8 cellular contexts compared by ENCODE assay signal in genomic region chrX:1391370-1391706, GRCh38.
DNase-seq lines count a peak whose midpoint lies in the region; ATAC-seq and TF ChIP-seq lines count a peak whose summit lies in the region.

No MANE protein-coding gene starts in this region.

- ATAC-seq in HG03565 (IDR thresholded peaks at IDR 0.05; ENCODE audit: unreplicated experiment): peak; percentile 32

- H3K27ac ChIP-seq in layer of hippocampus (ENCODE audit: low read depth, low read length): peak overlapping the region; percentile 95
- peak overlapping the region; percentile 96 for H3K27ac ChIP-seq in substantia nigra (ENCODE audit: low read depth, low read length, poor library complexity, severe bottlenecking)

- peak; percentile 98 for DNase-seq in D341Med (ENCODE audit: low spot score)
- no peak for DNase-seq in astrocyte of the spinal cord (ENCODE audit: low read depth, low spot score)
- no peak for DNase-seq in substantia nigra (lab: John Stamatoyannopoulos, UW)
- no peak for DNase-seq in C1 segment of cervical spinal cord (lab: John Stamatoyannopoulos, UW)
- no peak for DNase-seq in SHP77 (lab: John Stamatoyannopoulos, UW)
- DNase-seq in NCI-H345 treated with DMSO at 0.1 percent for 48 hours (lab: John Stamatoyannopoulos, UW; ENCODE audit: unreplicated experiment): no peak

- in situ Hi-C loops in astrocyte of the spinal cord (cut with HindIII; ENCODE audit: low sequenced_read_pairs): no loop called here

- TF ChIP-seq CTCF in astrocyte of the spinal cord (IDR thresholded peaks at IDR 0.05; ENCODE audit: low read depth, low read length): no peak

- no peaks in the 10 kb centered on the region for H3K27me3 ChIP-seq in layer of hippocampus (ENCODE audit: control insufficient read depth, insufficient read depth, low read length)

- peak overlapping the region; percentile 99 for H3K4me3 ChIP-seq in astrocyte of the spinal cord (ENCODE audit: low read depth, low read length)
